ENCODE assay signal across 8 cellular contexts in genomic region chr6:34671362-34671761, GRCh38. TPM values are rescaled to one million over a fixed set of nuclear protein-coding genes. Genes with fewer than 3 reads are reported as not detected.
DNase-seq lines count a peak whose midpoint lies in the region; ATAC-seq and TF ChIP-seq lines count a peak whose summit lies in the region.

No MANE protein-coding gene starts in this region.

- H3K4me1 ChIP-seq in GM23248 (ENCODE audit: insufficient read depth) = peaks cover 22% of the 10 kb centered on the region
- peaks cover 0 to 23% of the 10 kb centered on the region in 2 donors for H3K4me1 ChIP-seq in ascending aorta
- peaks cover 22 to 26% of the 10 kb centered on the region in 2 donors for H3K4me1 ChIP-seq in mucosa of rectum (ENCODE audit: control insufficient read depth in 2 of 2, insufficient read depth in 2 of 2, low read length in 2 of 2)

- intact Hi-C loops in ascending aorta (cut with DNase I) = no loop called here

- no peaks in the 10 kb centered on the region for H3K27me3 ChIP-seq in GM23248 (replicated peaks; ENCODE audit: insufficient read depth)
- H3K27me3 ChIP-seq in ascending aorta = no peaks in the 10 kb centered on the region
- no peaks in the 10 kb centered on the region for H3K27me3 ChIP-seq in mucosa of rectum (ENCODE audit: control insufficient read depth in 2 of 2, insufficient read depth in 2 of 2, low read length in 2 of 2)

- H3K9ac ChIP-seq in GM23248 = peak overlapping the region; percentile 61
- H3K9ac ChIP-seq in mucosa of rectum (ENCODE audit: low read depth in 1 of 2, low read length in 2 of 2) = peak overlapping the region in 1 of 2 donors; percentile 49

- peak overlapping the region; percentile 43 for H3K4me2 ChIP-seq in GM23248 (ENCODE audit: unreplicated experiment)

- peak overlapping the region; percentile 88 for H3K27ac ChIP-seq in GM23248
- H3K27ac ChIP-seq in ascending aorta = peak overlapping the region; percentile 23 to 61
- H3K27ac ChIP-seq in mucosa of rectum (ENCODE audit: low read depth in 2 of 2, low read length in 2 of 2) = peak overlapping the region; percentile 62 to 77

- ATAC-seq in HG03025 (IDR thresholded peaks at IDR 0.05; ENCODE audit: low FRiP score, unreplicated experiment) (no peak), HG03520 (IDR thresholded peaks at IDR 0.05; ENCODE audit: unreplicated experiment) (no peak)

- in situ Hi-C loops in GM23248 (cut with MboI) = no loop called here

- peak overlapping the region; percentile 31; the same call in 1 of the 2 replicates for H3K4me3 ChIP-seq in GM23248
- no peak overlapping the region for H3K4me3 ChIP-seq in ascending aorta
- H3K4me3 ChIP-seq in mucosa of rectum (ENCODE audit: low read length in 2 of 2) = peak overlapping the region in 1 of 2 donors; percentile 31

- peak overlapping the region; percentile 34; the same call in 1 of the 2 replicates for H2AFZ ChIP-seq in GM23248

- no peak for TF ChIP-seq CTCF in ascending aorta (IDR thresholded peaks at IDR 0.05)

- DNase-seq in AG08395 (ENCODE audit: low spot score) (peak; percentile 20), GM23248 (peak; percentile 46), ascending aorta (ENCODE audit: low spot score in 2 of 2) (no peak), SKM-1 (lab: John Stamatoyannopoulos, UW; ENCODE audit: unreplicated experiment) (no peak), putamen (ENCODE audit: low spot score) (no peak)

- no peaks in the 10 kb centered on the region for H3K9me2 ChIP-seq in GM23248 (ENCODE audit: insufficient read depth)

- H3F3A ChIP-seq in GM23248 (ENCODE audit: insufficient read depth) = peaks cover 34% of the 10 kb centered on the region

- no peaks in the 10 kb centered on the region for H4K20me1 ChIP-seq in GM23248 (ENCODE audit: insufficient read depth)

- WGBS in GM23248 (ENCODE audit: low coverage in 1 of 2, low lambda C conversion rate in 2 of 2, missing lambda C conversion rate in 2 of 2), 2 experiments = 39 to 50% methylated on average over 1 of the region's 1 CpG

- no peaks in the 10 kb centered on the region for H3K36me3 ChIP-seq in GM23248 (ENCODE audit: low read depth)
- no peaks in the 10 kb centered on the region for H3K36me3 ChIP-seq in ascending aorta
- no peaks in the 10 kb centered on the region for H3K36me3 ChIP-seq in mucosa of rectum (ENCODE audit: control insufficient read depth in 2 of 2, insufficient read depth in 2 of 2, low read length in 2 of 2)

- H3K79me2 ChIP-seq in GM23248 (ENCODE audit: insufficient read depth) = peaks cover 99% of the 10 kb centered on the region

- H3K9me3 ChIP-seq in GM23248 (ENCODE audit: low read depth) (no peaks in the 10 kb centered on the region), ascending aorta (no peaks in the 10 kb centered on the region), mucosa of rectum (ENCODE audit: control insufficient read depth in 2 of 2, low read length in 2 of 2) (no peaks in the 10 kb centered on the region)

RNA-seq across cellular contexts. Expression of gene ILRUN, which starts 25.2 kb away (rescaled TPM):
- 32.6 and 41.4 TPM in 2 replicates for total RNA-seq in GM23248 (2014; rRNA removed; shearing (Covaris generic))
- 8.4 and 8.5 TPM in 2 replicates for polyA plus RNA-seq in GM23248 (2016; fragmentation: Nextera tagmentation; extraction: Ambion mirVana)
- 69.6 TPM for total RNA-seq in ascending aorta

Comparison
In these comparisons a context has a peak if more than half of its experiments do, and no peak if none do; other contexts are left out.
1. DNase-seq: peak in AG08395 (single experiment) and GM23248 (single experiment); none in ascending aorta (0 of 2), SKM-1 (single experiment) and putamen (single experiment).
2. Peak in every context shown above with its lines, with median percentiles within 50 percentile points of each other: H3K27ac ChIP-seq.